8 cellular contexts compared by ENCODE assay signal in the genomic region with DNA sequence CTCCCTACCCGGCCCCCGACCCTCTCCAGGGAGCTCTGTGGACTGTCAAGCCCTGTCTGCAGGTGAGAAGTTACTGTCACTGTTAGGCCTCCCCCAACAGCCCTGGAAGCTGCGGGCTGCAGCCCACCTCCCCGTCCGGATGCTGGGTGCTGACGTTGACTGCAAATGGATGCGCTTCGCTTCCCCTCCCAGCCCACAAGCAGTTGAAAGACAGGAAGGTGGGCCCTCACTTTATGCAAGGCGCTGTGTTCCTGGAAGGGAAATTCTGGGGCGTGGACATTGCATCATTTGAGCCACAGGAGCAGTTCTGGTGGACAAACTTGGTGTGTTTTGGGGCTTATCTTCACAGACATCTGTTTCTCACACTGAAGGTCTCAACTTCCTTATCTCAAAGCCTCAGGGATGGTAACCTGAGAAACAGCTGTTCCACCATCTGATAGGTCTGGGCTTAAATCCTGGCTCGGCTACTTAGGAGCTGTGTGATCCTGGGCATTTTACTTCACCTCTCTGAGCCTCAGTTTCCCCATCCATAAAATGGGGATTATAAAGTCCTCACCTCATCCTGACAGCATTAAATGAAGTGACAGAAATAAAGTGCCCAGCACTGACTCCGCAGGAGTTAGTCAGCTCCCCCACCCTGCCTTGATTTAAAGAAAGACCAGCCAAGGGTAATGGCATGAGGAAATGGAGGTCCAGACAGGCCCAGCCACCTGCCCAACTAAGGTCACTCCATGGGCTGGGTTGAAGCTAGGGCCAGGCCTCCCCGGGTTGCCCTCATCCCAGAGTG. TPM values are rescaled to one million over a fixed set of nuclear protein-coding genes. Genes with fewer than 3 reads are reported as not detected.
A peak's percentile ranks its signal among the peaks of the same experiment; 100 is the strongest.
DNase-seq lines count a peak whose midpoint lies in the region; ATAC-seq, FAIRE-seq and TF ChIP-seq lines count a peak whose summit lies in the region.

No MANE protein-coding gene starts in this region.

- H3K27ac ChIP-seq in endothelial cell of umbilical vein (ENCODE audit: insufficient read depth, low read depth, low read length) (no peak overlapping the region), brain microvascular endothelial cell (no peak overlapping the region), transverse colon (no peak overlapping the region)

- H3K36me3 ChIP-seq in H7 (replicated peaks; ENCODE audit: control insufficient read depth, insufficient read depth, low read length) = no peaks in the 10 kb centered on the region
- no peaks in the 10 kb centered on the region for H3K36me3 ChIP-seq in endothelial cell of umbilical vein (ENCODE audit: control insufficient read depth in 2 of 2, extremely low read depth in 1 of 2, insufficient read depth in 2 of 2, low read length in 2 of 2)
- no peaks in the 10 kb centered on the region for H3K36me3 ChIP-seq in brain microvascular endothelial cell (replicated peaks)
- no peaks in the 10 kb centered on the region for H3K36me3 ChIP-seq in BE2C
- no peaks in the 10 kb centered on the region for H3K36me3 ChIP-seq in transverse colon

- CTCF ChIA-PET in endothelial cell of umbilical vein (lab: Charles Lee) = no interaction called here

- WGBS in transverse colon (ENCODE audit: low coverage in 1 of 2), 2 donors = 0 to 68% methylated on average over 1 to 13 of the region's 13 CpGs

- no peak for FAIRE-seq in endothelial cell of umbilical vein (lab: Jason Lieb, UNC)

- dilution Hi-C loops in endothelial cell of umbilical vein (cut with MboI; ENCODE audit: extremely low pct_ligation_motif_present, low sequenced_read_pairs) = no loop called here

- H3K27me3 ChIP-seq in H7 (ENCODE audit: control insufficient read depth, insufficient read depth, low read length) (no peaks in the 10 kb centered on the region), endothelial cell of umbilical vein (ENCODE audit: control insufficient read depth in 2 of 2, insufficient read depth in 2 of 2, low read length in 2 of 2) (peaks cover 4 to 7% of the 10 kb centered on the region in 2 experiments), brain microvascular endothelial cell (replicated peaks) (no peaks in the 10 kb centered on the region), BE2C (no peaks in the 10 kb centered on the region), transverse colon (no peaks in the 10 kb centered on the region)

- no peaks in the 10 kb centered on the region for H4K20me1 ChIP-seq in endothelial cell of umbilical vein (replicated peaks; ENCODE audit: control insufficient read depth, extremely low read depth, insufficient read depth, low read length)

- peak; percentile 49 for DNase-seq in H7
- peak; percentile 67 for DNase-seq in SK-N-DZ (ENCODE audit: low spot score)
- peak; percentile 14 for DNase-seq in endothelial cell of umbilical vein (ENCODE audit: low read depth, low spot score)
- DNase-seq in NCI-H2081 treated with DMSO at 0.1 percent for 48 hours (lab: John Stamatoyannopoulos, UW) = no peak
- no peak for DNase-seq in brain microvascular endothelial cell
- DNase-seq in BE2C = no peak
- DNase-seq in transverse colon = no peak

- H3K4me3 ChIP-seq in H7 (ENCODE audit: insufficient read depth, low read depth, low read length) (no peak overlapping the region), endothelial cell of umbilical vein (replicated peaks in 1 of 3; ENCODE audit: insufficient read depth in 1 of 3, low read depth in 1 of 3, low read length in 3 of 3) (no peak overlapping the region), brain microvascular endothelial cell (ENCODE audit: low read depth, low read length) (no peak overlapping the region), BE2C (ENCODE audit: low read depth, low read length) (no peak overlapping the region), transverse colon (no peak overlapping the region)

- POLR2A ChIA-PET in endothelial cell of umbilical vein (lab: Charles Lee) = no interaction called here

- H3K4me2 ChIP-seq in endothelial cell of umbilical vein (ENCODE audit: insufficient read depth, low read length) = no peak overlapping the region

- TF ChIP-seq POLR2A in endothelial cell of umbilical vein (IDR thresholded peaks at IDR 0.05; ENCODE audit: low read depth, low read length) = no peak
- no peak for TF ChIP-seq POLR2A in transverse colon (IDR thresholded peaks at IDR 0.05)

- H3K9me3 ChIP-seq in endothelial cell of umbilical vein (replicated peaks; ENCODE audit: control insufficient read depth, insufficient read depth, low read length) (no peaks in the 10 kb centered on the region), BE2C (no peaks in the 10 kb centered on the region), transverse colon (no peaks in the 10 kb centered on the region)

- TF ChIP-seq CTCF in endothelial cell of umbilical vein (IDR thresholded peaks at IDR 0.05; ENCODE audit: extremely low read depth in 1 of 2, insufficient read depth in 1 of 2, low read depth in 1 of 2, low read length in 2 of 2) (no peak), brain microvascular endothelial cell (IDR thresholded peaks at IDR 0.05; ENCODE audit: low read depth, low read length, missing control alignments) (no peak), BE2C (IDR thresholded peaks at IDR 0.05; ENCODE audit: low read depth, low read length) (no peak), transverse colon (IDR thresholded peaks at IDR 0.05) (no peak)

- TF ChIP-seq EP300 in transverse colon (IDR thresholded peaks at IDR 0.05; ENCODE audit: low read depth) = no peak

- intact Hi-C loops in endothelial cell of umbilical vein (cut with micrococcal nuclease) (no loop called here), transverse colon (cut with DNase I; ENCODE audit: low total_unique reads) (no loop called here)

- peak; percentile 47 for ATAC-seq in GM18499 (IDR thresholded peaks at IDR 0.05; ENCODE audit: insufficient read depth, unreplicated experiment)

- no peak overlapping the region for H3K9ac ChIP-seq in endothelial cell of umbilical vein (replicated peaks; ENCODE audit: extremely low read depth, insufficient read depth, low read length)

- no peak overlapping the region for H2AFZ ChIP-seq in endothelial cell of umbilical vein (ENCODE audit: low read depth, low read length)

- H3K79me2 ChIP-seq in endothelial cell of umbilical vein (ENCODE audit: control insufficient read depth, insufficient read depth, low read length) = no peaks in the 10 kb centered on the region

- in situ Hi-C loops in brain microvascular endothelial cell (cut with HindIII; ENCODE audit: low pct_ligation_motif_present, low sequenced_read_pairs) (no loop called here), transverse colon (cut with MboI; ENCODE audit: low pct_ligation_motif_present in 1 of 4, low pct_unique_long_range_greater_than_20kb in 1 of 4, low sequenced_read_pairs in 3 of 4) (no loop called here)

- H3K4me1 ChIP-seq in endothelial cell of umbilical vein (ENCODE audit: control insufficient read depth, extremely low read depth, insufficient read depth, low read length) (no peaks in the 10 kb centered on the region), BE2C (no peaks in the 10 kb centered on the region), transverse colon (no peaks in the 10 kb centered on the region)

- no TSS peak for BruUV-seq in endothelial cell of umbilical vein (replicated peaks; lab: Mats Ljungman, UMichigan)

- H3K9me1 ChIP-seq in endothelial cell of umbilical vein (replicated peaks; ENCODE audit: control insufficient read depth, extremely low read depth, insufficient read depth, low read length) = no peaks in the 10 kb centered on the region

RNA-seq across cellular contexts. Expression of a gene that starts 4.6 kb away (rescaled TPM):
- total RNA-seq in H7 (2014; rRNA removed; shearing (Covaris generic)) = 0.03 TPM in 1 of 2 replicates, not detected in the other
- 0.14 TPM in 1 of 2 replicates, not detected in the other for polyA plus RNA-seq in SK-N-DZ (2014; cell fraction: cytosol; rRNA removed)
- not detected in 2 replicates for polyA plus RNA-seq in SK-N-DZ (2014; cell fraction: nucleus; rRNA removed)
- total RNA-seq in endothelial cell of umbilical vein = 0.13 TPM in 1 of 2 replicates, not detected in the other
- 0.13 and 0.77 TPM in 2 replicates for polyA plus RNA-seq in endothelial cell of umbilical vein
- polyA plus RNA-seq in endothelial cell of umbilical vein (2011; cell fraction: cytosol; rRNA removed) = 0.13 and 0.26 TPM in 2 replicates
- 0.07 and 0.50 TPM in 2 replicates for polyA plus RNA-seq in endothelial cell of umbilical vein (2011; cell fraction: nucleus; rRNA removed)
- polyA plus RNA-seq in endothelial cell of umbilical vein (2012) = 1.5 TPM in 1 of 2 replicates, not detected in the other
- 1.1 TPM in 1 of 2 replicates, not detected in the other for polyA minus RNA-seq in endothelial cell of umbilical vein
- polyA minus RNA-seq in endothelial cell of umbilical vein (2011; cell fraction: cytosol; rRNA and poly(A)+ RNA removed) = not detected
- polyA minus RNA-seq in endothelial cell of umbilical vein (2011; cell fraction: nucleus; rRNA and poly(A)+ RNA removed) = not detected in 2 replicates
- not detected for polyA plus RNA-seq in BE2C (2012; ENCODE audit: insufficient read depth, insufficient read length, low read depth)
- total RNA-seq in transverse colon = not detected

RNA-seq across cellular contexts. Expression of a gene that starts 21.9 kb away (rescaled TPM):
- 0.07 and 0.67 TPM in 2 replicates for total RNA-seq in H7 (2014; rRNA removed; shearing (Covaris generic))
- polyA plus RNA-seq in SK-N-DZ (2014; cell fraction: cytosol; rRNA removed) = not detected in 2 replicates
- not detected in 2 replicates for polyA plus RNA-seq in SK-N-DZ (2014; cell fraction: nucleus; rRNA removed)
- not detected in 2 replicates for total RNA-seq in endothelial cell of umbilical vein
- polyA plus RNA-seq in endothelial cell of umbilical vein = not detected in 2 replicates
- not detected in 2 replicates for polyA plus RNA-seq in endothelial cell of umbilical vein (2011; cell fraction: cytosol; rRNA removed)
- polyA plus RNA-seq in endothelial cell of umbilical vein (2011; cell fraction: nucleus; rRNA removed) = not detected in 2 replicates
- not detected in 2 replicates for polyA plus RNA-seq in endothelial cell of umbilical vein (2012)
- polyA minus RNA-seq in endothelial cell of umbilical vein = not detected in 2 replicates
- not detected for polyA minus RNA-seq in endothelial cell of umbilical vein (2011; cell fraction: cytosol; rRNA and poly(A)+ RNA removed)
- polyA minus RNA-seq in endothelial cell of umbilical vein (2011; cell fraction: nucleus; rRNA and poly(A)+ RNA removed) = not detected in 2 replicates
- polyA plus RNA-seq in BE2C (2012; ENCODE audit: insufficient read depth, insufficient read length, low read depth) = not detected
- total RNA-seq in transverse colon = 1 to 10 TPM in 3 of 4 donors, not detected in 1; 1.5 to 2.7 (median 2.2) TPM

RNA-seq across cellular contexts. Expression of a gene that starts 45.6 kb away (rescaled TPM):
- total RNA-seq in H7 (2014; rRNA removed; shearing (Covaris generic)) = 65.0 and 80.6 TPM in 2 replicates
- polyA plus RNA-seq in SK-N-DZ (2014; cell fraction: cytosol; rRNA removed) = 72.4 and 75.6 TPM in 2 replicates
- 225 and 228 TPM in 2 replicates for polyA plus RNA-seq in SK-N-DZ (2014; cell fraction: nucleus; rRNA removed)
- total RNA-seq in endothelial cell of umbilical vein (25.9 and 28.6 TPM in 2 replicates), transverse colon (10 to 100 TPM; 11.3 to 28.4 (median 22.3) TPM)
- polyA plus RNA-seq in endothelial cell of umbilical vein = 35.9 and 43.9 TPM in 2 replicates
- 22.3 and 27.0 TPM in 2 replicates for polyA plus RNA-seq in endothelial cell of umbilical vein (2011; cell fraction: cytosol; rRNA removed)
- polyA plus RNA-seq in endothelial cell of umbilical vein (2011; cell fraction: nucleus; rRNA removed) = 67.0 and 78.1 TPM in 2 replicates
- 27.9 and 31.0 TPM in 2 replicates for polyA plus RNA-seq in endothelial cell of umbilical vein (2012)
- 28.0 and 28.7 TPM in 2 replicates for polyA minus RNA-seq in endothelial cell of umbilical vein
- polyA minus RNA-seq in endothelial cell of umbilical vein (2011; cell fraction: cytosol; rRNA and poly(A)+ RNA removed) = 22.4 TPM
- polyA minus RNA-seq in endothelial cell of umbilical vein (2011; cell fraction: nucleus; rRNA and poly(A)+ RNA removed) = 18.2 and 25.9 TPM in 2 replicates
- polyA plus RNA-seq in BE2C (2012; ENCODE audit: insufficient read depth, insufficient read length, low read depth) = 99.0 TPM

Comparison
In these comparisons a context has a peak if more than half of its experiments do, and no peak if none do; other contexts are left out.
1. DNase-seq: peak in H7 (single experiment), SK-N-DZ (single experiment) and endothelial cell of umbilical vein (single experiment); none in NCI-H2081 treated with DMSO at 0.1 percent for 48 hours (single experiment), brain microvascular endothelial cell (single experiment), BE2C (single experiment) and transverse colon (single experiment).